ENCODE assay signal across 10 cellular contexts in genomic region chr5:187617-188451, GRCh38. TPM values are rescaled to one million over a fixed set of nuclear protein-coding genes. Genes with fewer than 3 reads are reported as not detected.
DNase-seq lines count a peak whose midpoint lies in the region; ATAC-seq and TF ChIP-seq lines count a peak whose summit lies in the region.
"Had no signal": no experiment of that assay in that cellular context is flagged by ENCODE, and none has a peak within 500 bp of the region (broad histone marks: within the 10 kb centered on the region; RNA-seq: fewer than 3 reads in every experiment).

No MANE protein-coding gene starts in this region.

- no peaks in the 10 kb centered on the region for H3K9me3 ChIP-seq in DOHH2 (ENCODE audit: control insufficient read depth, insufficient read depth, low read length)
- no peaks in the 10 kb centered on the region for H3K9me3 ChIP-seq in fibroblast of lung (ENCODE audit: control insufficient read depth, insufficient read depth, low read depth, low read length)
- no peaks in the 10 kb centered on the region for H3K9me3 ChIP-seq in parathyroid adenoma (ENCODE audit: control insufficient read depth, low read length)

- H3K27me3 ChIP-seq in DOHH2 (ENCODE audit: control insufficient read depth, low read length) (no peaks in the 10 kb centered on the region), fibroblast of lung (ENCODE audit: control insufficient read depth, insufficient read depth, low read length) (peaks cover 4% of the 10 kb centered on the region), parathyroid adenoma (ENCODE audit: control insufficient read depth, insufficient read depth, low read length) (no peaks in the 10 kb centered on the region)

- peaks cover 5% of the 10 kb centered on the region; the same call in 1 of the 2 replicates for H3F3A ChIP-seq in DOHH2 (ENCODE audit: control insufficient read depth, insufficient read depth)

- H2AFZ ChIP-seq in fibroblast of lung (ENCODE audit: low read length): peak overlapping the region; percentile 79
- peak overlapping the region; percentile 80 for H2AFZ ChIP-seq in parathyroid adenoma

- H3K36me3 ChIP-seq in DOHH2 (ENCODE audit: control insufficient read depth, low read length) (no peaks in the 10 kb centered on the region), fibroblast of lung (ENCODE audit: control insufficient read depth, insufficient read depth, low read length) (no peaks in the 10 kb centered on the region), parathyroid adenoma (ENCODE audit: control insufficient read depth, insufficient read depth, low read length) (no peaks in the 10 kb centered on the region)

- TF ChIP-seq CTCF in DOHH2 (IDR thresholded peaks at IDR 0.05; ENCODE audit: low read depth, low read length, poor library complexity, severe bottlenecking) (no peak), fibroblast of lung (conservative IDR thresholded peaks at IDR 0.05 in 1 of 2, IDR thresholded peaks at IDR 0.05 in 1 of 2; ENCODE audit: low read depth in 1 of 2, low read length in 2 of 2) (no peak), parathyroid adenoma (IDR thresholded peaks at IDR 0.05) (no peak), GM20000 (IDR thresholded peaks at IDR 0.05; ENCODE audit: extremely low read depth, missing control alignments) (no peak)

- H3K27ac ChIP-seq in DOHH2 (ENCODE audit: low read depth, low read length) (no peak overlapping the region), fibroblast of lung (ENCODE audit: insufficient read depth, low read length) (no peak overlapping the region), parathyroid adenoma (no peak overlapping the region)

- H3K4me2 ChIP-seq in DOHH2 (ENCODE audit: low read length): peak overlapping the region; percentile 77
- peak overlapping the region; percentile 75 for H3K4me2 ChIP-seq in fibroblast of lung (ENCODE audit: extremely low read depth, insufficient read depth, low read length)
- peak overlapping the region; percentile 66 for H3K4me2 ChIP-seq in parathyroid adenoma (ENCODE audit: low read length)

- H3K4me1 ChIP-seq in DOHH2 (ENCODE audit: control insufficient read depth, low read length): peaks cover 48% of the 10 kb centered on the region
- H3K4me1 ChIP-seq in fibroblast of lung (ENCODE audit: control insufficient read depth, extremely low read depth, insufficient read depth, low read length): peaks cover 3% of the 10 kb centered on the region
- H3K4me1 ChIP-seq in parathyroid adenoma: peaks cover 16% of the 10 kb centered on the region

- no peak for ATAC-seq in GM18517 (IDR thresholded peaks at IDR 0.05; ENCODE audit: unreplicated experiment)

- H3K79me2 ChIP-seq in DOHH2 (ENCODE audit: control insufficient read depth, low read length) (peaks cover 5% of the 10 kb centered on the region; the same call in 1 of the 2 replicates), fibroblast of lung (ENCODE audit: control insufficient read depth, insufficient read depth, low read length) (no peaks in the 10 kb centered on the region), parathyroid adenoma (no peaks in the 10 kb centered on the region)

- H3K9me2 ChIP-seq in DOHH2 (replicated peaks; ENCODE audit: control insufficient read depth, low read length): no peaks in the 10 kb centered on the region

- no peaks in the 10 kb centered on the region for H4K20me1 ChIP-seq in DOHH2 (ENCODE audit: control insufficient read depth, insufficient read depth, low read depth, low read length)
- H4K20me1 ChIP-seq in fibroblast of lung (ENCODE audit: control insufficient read depth, extremely low read depth, insufficient read depth, low read length): no peaks in the 10 kb centered on the region

- H3K4me3 ChIP-seq in DOHH2 (ENCODE audit: low read length): no peak overlapping the region; the same call in 1 of the 2 replicates
- peak overlapping the region in 1 of 4 experiments; percentile 12 for H3K4me3 ChIP-seq in fibroblast of lung (replicated peaks in 1 of 4; ENCODE audit: control extremely low read depth in 1 of 4, insufficient read depth in 1 of 4, low read depth in 3 of 4, low read length in 4 of 4)
- no peak overlapping the region for H3K4me3 ChIP-seq in parathyroid adenoma (ENCODE audit: low read depth, low read length)

- H3K9ac ChIP-seq in fibroblast of lung (ENCODE audit: insufficient read depth, low read length): no peak overlapping the region
- no peak overlapping the region for H3K9ac ChIP-seq in parathyroid adenoma

- DNase-seq in NCI-H69 (lab: John Stamatoyannopoulos, UW) (peak; percentile 31), fibroblast of lung (ENCODE audit: low read depth in 2 of 2) (no peak), middle frontal gyrus (ENCODE audit: extremely low spot score, low spot score) (no peak), GM20000 (ENCODE audit: low spot score) (no peak), NCI-H187 treated with DMSO at 0.1 percent for 48 hours (lab: John Stamatoyannopoulos, UW) (no peak)

RNA-seq across cellular contexts. Expression of gene LRRC14B, which starts 3.5 kb away (rescaled TPM):
- total RNA-seq in fibroblast of lung: not detected in 2 replicates
- not detected in 2 replicates for polyA plus RNA-seq in fibroblast of lung
- not detected in 2 replicates for polyA plus RNA-seq in fibroblast of lung (2012)
- not detected in 2 replicates for polyA minus RNA-seq in fibroblast of lung (ENCODE audit: low replicate concordance)
- total RNA-seq: SK-MEL-5 had no signal
- polyA plus RNA-seq: liver had no signal

RNA-seq across cellular contexts. Expression of gene CCDC127, which starts 30.1 kb away (rescaled TPM):
- total RNA-seq in fibroblast of lung: 5.6 and 7.4 TPM in 2 replicates
- polyA plus RNA-seq in fibroblast of lung: 3.7 and 4.8 TPM in 2 replicates
- polyA plus RNA-seq in fibroblast of lung (2012): 4.5 and 6.0 TPM in 2 replicates
- 3.0 and 5.5 TPM in 2 replicates for polyA minus RNA-seq in fibroblast of lung (ENCODE audit: low replicate concordance)

RNA-seq across cellular contexts. Expression of gene SDHA, which starts 30.3 kb away (rescaled TPM):
- total RNA-seq in fibroblast of lung: 103 and 150 TPM in 2 replicates
- polyA plus RNA-seq in fibroblast of lung: 89.6 and 116 TPM in 2 replicates
- 134 and 176 TPM in 2 replicates for polyA plus RNA-seq in fibroblast of lung (2012)
- 300 and 525 TPM in 2 replicates for polyA minus RNA-seq in fibroblast of lung (ENCODE audit: low replicate concordance)
